In genomic region chr16:89352091-89352681, GRCh38 we compare ENCODE assay signal across 16 cellular contexts.
DNase-seq lines count a peak whose midpoint lies in the region; ATAC-seq, FAIRE-seq and TF ChIP-seq lines count a peak whose summit lies in the region.
"Had no signal": no experiment of that assay in that cellular context is flagged by ENCODE, and none has a peak within 500 bp of the region (broad histone marks: within the 10 kb centered on the region; RNA-seq: fewer than 3 reads in every experiment).

No MANE protein-coding gene starts in this region.

- no peak for DNase-seq in activated CD4-positive, alpha-beta T cell treated with anti-CD3 and anti-CD28 coated beads, Interleukin-2, amount 10 ng/mL, durations not matched to agents 7 days and 5 days
- DNase-seq in activated CD4-positive, alpha-beta T cell treated with anti-CD3 and anti-CD28 coated beads for 4 hours: no peak
- DNase-seq in activated naive CD8-positive, alpha-beta T cell treated with anti-CD3 and anti-CD28 coated beads, Interleukin-2, amount 10 ng/mL, durations not matched to agents 7 days and 5 days: no peak
- DNase-seq in keratinocyte (ENCODE audit: low read depth, low spot score) (peak; percentile 50), stomach (no peak), ascending aorta (ENCODE audit: low spot score in 2 of 2) (no peak)
- DNase-seq in stimulated activated CD4-positive, alpha-beta T cell treated with anti-CD3 and anti-CD28 coated beads, Interleukin-12 subunit alpha, Interleukin-12 subunit beta, amount 100 ng/mL, for 4 hours: no peak
- DNase-seq: activated naive CD4-positive, alpha-beta T cell treated with anti-CD3 and anti-CD28 coated beads, Interleukin-2, amount 50 U/mL, for 16 hours; dermis blood vessel endothelial cell; foreskin melanocyte; NCI-H1105 treated with DMSO at 0.1 percent for 48 hours; NCI-H524 treated with DMSO at 0.1 percent for 48 hours; SIG-M5; stimulated activated CD4-positive, alpha-beta T cell treated with anti-CD3 and anti-CD28 coated beads, Interleukin-2, amount 100 ng/mL, for 48 hours had no signal

- peak overlapping the region; percentile 66 for H3K27ac Mint-ChIP-seq in activated CD4-positive, alpha-beta T cell treated with anti-CD3 and anti-CD28 coated beads, Interleukin-2, amount 10 ng/mL, durations not matched to agents 7 days and 5 days
- H3K27ac Mint-ChIP-seq in activated naive CD8-positive, alpha-beta T cell treated with anti-CD3 and anti-CD28 coated beads, Interleukin-2, amount 10 ng/mL, durations not matched to agents 7 days and 5 days: peak overlapping the region; percentile 52

- TF ChIP-seq POLR2A in stomach (IDR thresholded peaks at IDR 0.05): no peak

- H3K4me1 Mint-ChIP-seq in activated CD4-positive, alpha-beta T cell treated with anti-CD3 and anti-CD28 coated beads, Interleukin-2, amount 10 ng/mL, durations not matched to agents 7 days and 5 days: peaks cover 88% of the 10 kb centered on the region
- peaks cover 72% of the 10 kb centered on the region for H3K4me1 Mint-ChIP-seq in activated naive CD8-positive, alpha-beta T cell treated with anti-CD3 and anti-CD28 coated beads, Interleukin-2, amount 10 ng/mL, durations not matched to agents 7 days and 5 days

- H3K9me3 ChIP-seq in keratinocyte (ENCODE audit: control insufficient read depth, low read depth, low read length): no peaks in the 10 kb centered on the region
- no peaks in the 10 kb centered on the region for H3K9me3 ChIP-seq in stomach
- no peaks in the 10 kb centered on the region for H3K9me3 ChIP-seq in ascending aorta

- CTCF ChIA-PET in activated CD4-positive, alpha-beta T cell treated with anti-CD3 and anti-CD28 coated beads, Interleukin-2, amount 10 ng/mL, durations not matched to agents 7 days and 5 days (lab: Charles Lee): interaction anchor here (0.7 to 1.3 kb wide), 2 partner anchors 10 to 155 kb away, joined by 3 read pairs; no protein-coding TSS in a partner anchor

- H3K4me3 Mint-ChIP-seq in activated CD4-positive, alpha-beta T cell treated with anti-CD3 and anti-CD28 coated beads, Interleukin-2, amount 10 ng/mL, durations not matched to agents 7 days and 5 days: no peak overlapping the region
- peak overlapping the region; percentile 56 for H3K4me3 Mint-ChIP-seq in activated naive CD8-positive, alpha-beta T cell treated with anti-CD3 and anti-CD28 coated beads, Interleukin-2, amount 10 ng/mL, durations not matched to agents 7 days and 5 days

- H3K9me3 Mint-ChIP-seq in activated CD4-positive, alpha-beta T cell treated with anti-CD3 and anti-CD28 coated beads, Interleukin-2, amount 10 ng/mL, durations not matched to agents 7 days and 5 days: no peaks in the 10 kb centered on the region
- no peaks in the 10 kb centered on the region for H3K9me3 Mint-ChIP-seq in activated naive CD8-positive, alpha-beta T cell treated with anti-CD3 and anti-CD28 coated beads, Interleukin-2, amount 10 ng/mL, durations not matched to agents 7 days and 5 days

- H3K27ac ChIP-seq in keratinocyte (ENCODE audit: control insufficient read depth, insufficient read depth, low read length) (peak overlapping the region; percentile 66), stomach (peak overlapping the region in 3 of 5 donors; percentile 56 to 71 (median 63)), ascending aorta (no peak overlapping the region)

- intact Hi-C loops in stomach (cut with DNase I; ENCODE audit: low total_unique reads): no loop called here
- intact Hi-C loops in ascending aorta (cut with DNase I): no loop called here

- dilution Hi-C loops in keratinocyte (cut with MboI; ENCODE audit: extremely low pct_ligation_motif_present, low sequenced_read_pairs): no loop called here

- H3K4me3 ChIP-seq in keratinocyte (ENCODE audit: control insufficient read depth in 2 of 3, extremely low read depth in 1 of 3, insufficient read depth in 2 of 3, low read depth in 1 of 3, low read length in 3 of 3) (no peak overlapping the region), stomach (no peak overlapping the region), ascending aorta (no peak overlapping the region)

- H2AFZ ChIP-seq in keratinocyte (ENCODE audit: control insufficient read depth, low read length): no peak overlapping the region

- POLR2A ChIA-PET in activated CD4-positive, alpha-beta T cell treated with anti-CD3 and anti-CD28 coated beads, Interleukin-2, amount 10 ng/mL, durations not matched to agents 7 days and 5 days (lab: Charles Lee): no interaction called here
- POLR2A ChIA-PET in activated naive CD8-positive, alpha-beta T cell treated with anti-CD3 and anti-CD28 coated beads, Interleukin-2, amount 10 ng/mL, durations not matched to agents 7 days and 5 days (lab: Charles Lee): interaction anchor here (1.1 to 1.3 kb wide), 2 partner anchors 35 to 57 kb away, joined by 3 to 4 read pairs; no protein-coding TSS in a partner anchor

- H3K27me3 ChIP-seq in keratinocyte (ENCODE audit: control insufficient read depth, extremely low read depth, insufficient read depth, low read length): no peaks in the 10 kb centered on the region
- H3K27me3 ChIP-seq in stomach: no peaks in the 10 kb centered on the region
- H3K27me3 ChIP-seq in ascending aorta: no peaks in the 10 kb centered on the region

- 84 to 91% (median 89%) methylated on average over 11 to 13 of the region's 13 CpGs for WGBS in stomach, 5 donors

- peaks cover 4% of the 10 kb centered on the region for H4K20me1 ChIP-seq in keratinocyte (ENCODE audit: control insufficient read depth, extremely low read depth, insufficient read depth, low read length)

- no peak for TF ChIP-seq EP300 in stomach (IDR thresholded peaks at IDR 0.05)

- H3K4me2 ChIP-seq in keratinocyte (ENCODE audit: control insufficient read depth, extremely low read depth, insufficient read depth, low read depth, low read length): peak overlapping the region; percentile 57

- no peaks in the 10 kb centered on the region for H3K27me3 Mint-ChIP-seq in activated CD4-positive, alpha-beta T cell treated with anti-CD3 and anti-CD28 coated beads, Interleukin-2, amount 10 ng/mL, durations not matched to agents 7 days and 5 days
- H3K27me3 Mint-ChIP-seq in activated naive CD8-positive, alpha-beta T cell treated with anti-CD3 and anti-CD28 coated beads, Interleukin-2, amount 10 ng/mL, durations not matched to agents 7 days and 5 days: no peaks in the 10 kb centered on the region

- FAIRE-seq in keratinocyte (lab: Jason Lieb, UNC): peak; percentile 51

- H3K9me1 ChIP-seq in keratinocyte (ENCODE audit: control insufficient read depth, extremely low read depth, insufficient read depth, low read length): no peaks in the 10 kb centered on the region

- H3K36me3 ChIP-seq in keratinocyte (ENCODE audit: control insufficient read depth in 2 of 2, extremely low read depth in 1 of 2, insufficient read depth in 2 of 2, low read length in 2 of 2) (peaks cover 4 to 22% of the 10 kb centered on the region in 2 experiments), stomach (peaks cover 0 to 10% (median 5%) of the 10 kb centered on the region in 4 donors), ascending aorta (no peaks in the 10 kb centered on the region)

- H3K4me1 ChIP-seq in keratinocyte (ENCODE audit: control insufficient read depth, extremely low read depth, insufficient read depth, low read length) (peaks cover 24% of the 10 kb centered on the region), stomach (peaks cover 40 to 67% (median 51%) of the 10 kb centered on the region in 4 donors), ascending aorta (no peaks in the 10 kb centered on the region)

- ATAC-seq in activated naive CD8-positive, alpha-beta T cell treated with anti-CD3 and anti-CD28 coated beads, Interleukin-2, amount 10 ng/mL, durations not matched to agents 7 days and 5 days (ENCODE audit: low read depth): peak; percentile 51
- ATAC-seq in HG03135 (IDR thresholded peaks at IDR 0.05; ENCODE audit: unreplicated experiment): no peak
- ATAC-seq: activated CD4-positive, CD25-positive, alpha-beta regulatory T cell treated with anti-CD3 and anti-CD28 coated beads, Interleukin-2, amount 50 U/mL, for 24 hours had no signal

- peaks cover 94% of the 10 kb centered on the region for H3K79me2 ChIP-seq in keratinocyte (ENCODE audit: control insufficient read depth, insufficient read depth, low read length)

- H3K36me3 Mint-ChIP-seq in activated CD4-positive, alpha-beta T cell treated with anti-CD3 and anti-CD28 coated beads, Interleukin-2, amount 10 ng/mL, durations not matched to agents 7 days and 5 days (ENCODE audit: low read depth): peaks cover 28% of the 10 kb centered on the region
- H3K36me3 Mint-ChIP-seq in activated naive CD8-positive, alpha-beta T cell treated with anti-CD3 and anti-CD28 coated beads, Interleukin-2, amount 10 ng/mL, durations not matched to agents 7 days and 5 days: peaks cover 22% of the 10 kb centered on the region

- peak overlapping the region; percentile 45 for H3K9ac ChIP-seq in keratinocyte (ENCODE audit: control insufficient read depth, extremely low read depth, insufficient read depth, low read length)

- TF ChIP-seq CTCF in keratinocyte (optimal IDR thresholded peaks at IDR 0.05 in 1 of 3, IDR thresholded peaks at IDR 0.05 in 1 of 3, conservative IDR thresholded peaks at IDR 0.05 in 1 of 3; ENCODE audit: extremely low read depth in 1 of 3, insufficient read depth in 2 of 3, low read length in 3 of 3) (no peak), stomach (IDR thresholded peaks at IDR 0.05) (no peak), ascending aorta (IDR thresholded peaks at IDR 0.05) (no peak)

Comparison
In these comparisons a context has a peak if more than half of its experiments do, and no peak if none do; other contexts are left out.
1. H3K27ac ChIP-seq: peak in keratinocyte (single experiment) and stomach (3 of 5); none in ascending aorta (0 of 2).